ENCODE assay signal across 1 cellular context in the genomic region with DNA sequence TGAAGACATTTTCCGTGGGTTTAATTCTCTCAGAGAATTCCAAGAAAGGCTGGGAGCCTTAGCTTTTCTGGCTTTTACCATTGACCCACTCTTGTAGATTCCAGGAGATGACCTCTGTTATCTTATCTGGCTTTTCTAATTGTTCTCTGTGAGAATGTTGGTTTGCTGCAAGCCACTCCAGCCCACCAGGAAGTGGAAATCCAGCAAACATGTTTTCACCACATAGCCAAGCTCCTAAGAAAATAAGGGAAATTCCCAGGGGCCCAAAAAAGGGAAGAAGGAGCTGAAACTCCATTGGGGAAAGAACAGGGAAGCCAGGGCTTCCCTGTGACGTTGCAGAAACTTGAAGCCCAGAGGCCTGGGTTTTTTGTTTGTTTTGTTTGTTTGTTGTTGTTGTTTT.
TF ChIP-seq lines count a peak whose summit lies in the region.

No MANE protein-coding gene starts in this region.

TF ChIP-seq in liver, 16 proteins besides CTCF, POLR2A, EP300 and RAD21 (continued from another document):
- no peak for TF ChIP-seq TAF1 (conservative IDR thresholded peaks at IDR 0.05)
- no peak for TF ChIP-seq YY1 (IDR thresholded peaks at IDR 0.05)
